In genomic region chr4:186189656-186190055, GRCh38 we compare ENCODE assay signal across 1 cellular context.
TF ChIP-seq lines count a peak whose summit lies in the region.

No MANE protein-coding gene starts in this region.

TF ChIP-seq in IMR-90, 13 proteins besides CTCF, POLR2A, EP300 and RAD21 (continued from another document):
- no peak for TF ChIP-seq ELK1 (IDR thresholded peaks at IDR 0.05; ENCODE audit: borderline replicate concordance, low read depth, low read length)
- no peak for TF ChIP-seq FOS (IDR thresholded peaks at IDR 0.05; ENCODE audit: low read depth, low read length)
- TF ChIP-seq USF2 (IDR thresholded peaks at IDR 0.05; ENCODE audit: low read depth, low read length): no peak
- no peak for TF ChIP-seq BHLHE40 (IDR thresholded peaks at IDR 0.05; ENCODE audit: low read depth, low read length)
- TF ChIP-seq NFE2L2 (IDR thresholded peaks at IDR 0.05; ENCODE audit: low read depth, low read length): no peak
- TF ChIP-seq MXI1 (IDR thresholded peaks at IDR 0.05; ENCODE audit: borderline replicate concordance, low read depth, low read length): no peak
- no peak for TF ChIP-seq CEBPB (IDR thresholded peaks at IDR 0.05; ENCODE audit: low read depth, low read length)
- TF ChIP-seq SMC3 (IDR thresholded peaks at IDR 0.05; ENCODE audit: low read depth, low read length): no peak
- TF ChIP-seq CHD1 (IDR thresholded peaks at IDR 0.05; ENCODE audit: low read depth, low read length): no peak
- no peak for TF ChIP-seq MAZ (IDR thresholded peaks at IDR 0.05; ENCODE audit: borderline replicate concordance, low read depth, low read length)
